ENCODE assay signal across 25 cellular contexts in the genomic region with DNA sequence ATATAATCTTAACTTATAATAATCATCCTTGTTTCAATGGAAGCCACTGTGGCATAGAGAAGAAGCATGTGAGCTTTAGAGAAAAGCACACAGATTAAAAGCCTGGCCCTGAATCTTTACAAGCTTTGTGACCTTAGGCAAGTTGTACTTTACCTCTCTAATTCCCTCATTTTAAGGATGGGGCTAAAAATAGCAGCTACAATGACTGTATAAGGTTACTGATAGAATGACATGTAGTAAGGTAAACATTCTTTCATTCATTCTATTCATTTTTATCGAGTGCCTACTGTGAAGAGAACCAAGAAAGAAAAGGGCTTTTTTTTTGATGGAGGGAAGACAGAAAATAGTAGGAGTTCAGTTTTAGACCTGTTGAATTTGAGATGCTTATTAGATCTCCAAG.
"Had no signal": no experiment of that assay in that cellular context is flagged by ENCODE, and none has a peak within 500 bp of the region (broad histone marks: within the 10 kb centered on the region; RNA-seq: fewer than 3 reads in every experiment).

No MANE protein-coding gene starts in this region.

- H3K27ac Mint-ChIP-seq: activated naive CD8-positive, alpha-beta T cell; effector memory CD8-positive, alpha-beta T cell; nephron had no signal

- H3K4me1 ChIP-seq: adrenal gland, body of pancreas, colonic mucosa, spleen, tibial nerve had no signal

- H3K4me3 Mint-ChIP-seq: activated naive CD8-positive, alpha-beta T cell; effector memory CD8-positive, alpha-beta T cell; nephron had no signal

- DNase-seq: activated CD4-positive, alpha-beta T cell treated with anti-CD3 and anti-CD28 coated beads for 48 hours; activated CD4-positive, alpha-beta T cell treated with anti-CD3 and anti-CD28 coated beads, Interleukin-2, amount 50 U/mL, for 48 hours; activated CD8-positive, alpha-beta memory T cell treated with anti-CD3 and anti-CD28 coated beads for 24 hours; activated effector memory CD4-positive, alpha-beta T cell treated with Interleukin-2 at 50 U/mL for 16 hours; activated naive CD4-positive, alpha-beta T cell treated with Interleukin-2 at 50 U/mL for 16 hours; adrenal gland; aorta; body of pancreas; cerebellar nuclear complex; colonic mucosa; effector memory CD8-positive, alpha-beta T cell; erythroblast; head of caudate nucleus; hippocampal formation; left colon; mammary epithelial cell; posterior cingulate gyrus; right cardiac atrium; spleen; stimulated activated naive CD4-positive, alpha-beta T cell; WERI-Rb-1 had no signal

- H3K36me3 Mint-ChIP-seq: activated naive CD8-positive, alpha-beta T cell had no signal

- H3K27me3 ChIP-seq: adrenal gland, body of pancreas, cardiac muscle cell, colonic mucosa, spleen, tibial nerve had no signal

- H3K4me1 Mint-ChIP-seq: nephron had no signal

- H3K9me3 Mint-ChIP-seq: effector memory CD8-positive, alpha-beta T cell; nephron had no signal

- H3K4me3 ChIP-seq: adrenal gland, body of pancreas, cardiac muscle cell, colonic mucosa, spleen, tibial nerve had no signal

- H3K36me3 ChIP-seq: adrenal gland, cardiac muscle cell, colonic mucosa, spleen, tibial nerve, WERI-Rb-1 had no signal

- H3K27me3 Mint-ChIP-seq: effector memory CD8-positive, alpha-beta T cell had no signal

- H3K9me3 ChIP-seq: adrenal gland, body of pancreas, colonic mucosa, tibial nerve had no signal

- H3K27ac ChIP-seq: adrenal gland, body of pancreas, cardiac muscle cell, colonic mucosa, spleen, tibial nerve, WERI-Rb-1 had no signal
